1 cellular context compared by ENCODE assay signal in the genomic region with DNA sequence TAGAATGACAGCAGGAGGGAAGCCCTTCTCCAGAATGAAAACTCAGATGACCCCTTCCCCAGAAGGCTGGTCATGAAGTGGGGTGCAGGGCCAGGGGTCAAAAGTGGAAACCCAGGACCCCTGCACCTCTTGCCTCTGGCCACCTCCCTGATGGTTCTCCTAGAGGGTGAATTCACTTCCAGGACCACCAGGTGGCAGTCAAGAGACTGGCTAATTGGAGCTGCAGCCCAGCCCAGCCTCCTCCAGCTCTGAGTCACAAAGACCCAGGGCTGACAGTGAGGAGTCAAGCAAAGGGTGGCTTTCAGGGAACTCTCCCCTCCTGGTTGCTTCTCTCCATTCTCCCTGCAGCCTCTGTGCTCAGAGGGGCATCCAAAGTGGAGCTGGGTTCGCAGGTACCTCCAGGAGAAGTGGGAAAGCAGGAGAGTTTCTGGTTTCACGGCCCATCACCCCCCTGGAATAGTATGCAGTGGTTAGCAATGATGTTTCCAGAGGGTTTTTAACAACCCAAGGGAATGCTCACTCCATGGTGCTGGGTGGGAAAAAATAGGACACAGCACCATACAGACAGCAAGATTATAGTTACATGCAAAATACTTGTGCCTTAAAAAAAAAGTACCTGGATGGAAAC.
TF ChIP-seq lines count a peak whose summit lies in the region.

No MANE protein-coding gene starts in this region.

TF ChIP-seq in GM12878, 131 proteins besides CTCF, POLR2A, EP300 and RAD21:
- TF ChIP-seq SMC3 (IDR thresholded peaks at IDR 0.05; ENCODE audit: borderline replicate concordance, low read length) (peak; percentile 90), SPI1 (IDR thresholded peaks at IDR 0.05; ENCODE audit: borderline replicate concordance, insufficient read depth, low read depth, low read length) (no peak), IRF4 (IDR thresholded peaks at IDR 0.05; ENCODE audit: low read depth, low read length) (0 out of 2 replicates have a peak, but pooled peaks have one; percentile 43), FOXM1 (IDR thresholded peaks at IDR 0.05; ENCODE audit: low read depth, low read length) (no peak), BACH1 (IDR thresholded peaks at IDR 0.05; ENCODE audit: borderline replicate concordance) (no peak), YY1 (IDR thresholded peaks at IDR 0.05; ENCODE audit: low read depth, low read length) (peak; percentile 50; the same call in 1 of the 2 replicates), NR2F1 (conservative IDR thresholded peaks at IDR 0.05) (no peak)
TF ChIP-seq in GM12878: peak in this region for 3.
